1 cellular context compared by ENCODE assay signal in the genomic region with DNA sequence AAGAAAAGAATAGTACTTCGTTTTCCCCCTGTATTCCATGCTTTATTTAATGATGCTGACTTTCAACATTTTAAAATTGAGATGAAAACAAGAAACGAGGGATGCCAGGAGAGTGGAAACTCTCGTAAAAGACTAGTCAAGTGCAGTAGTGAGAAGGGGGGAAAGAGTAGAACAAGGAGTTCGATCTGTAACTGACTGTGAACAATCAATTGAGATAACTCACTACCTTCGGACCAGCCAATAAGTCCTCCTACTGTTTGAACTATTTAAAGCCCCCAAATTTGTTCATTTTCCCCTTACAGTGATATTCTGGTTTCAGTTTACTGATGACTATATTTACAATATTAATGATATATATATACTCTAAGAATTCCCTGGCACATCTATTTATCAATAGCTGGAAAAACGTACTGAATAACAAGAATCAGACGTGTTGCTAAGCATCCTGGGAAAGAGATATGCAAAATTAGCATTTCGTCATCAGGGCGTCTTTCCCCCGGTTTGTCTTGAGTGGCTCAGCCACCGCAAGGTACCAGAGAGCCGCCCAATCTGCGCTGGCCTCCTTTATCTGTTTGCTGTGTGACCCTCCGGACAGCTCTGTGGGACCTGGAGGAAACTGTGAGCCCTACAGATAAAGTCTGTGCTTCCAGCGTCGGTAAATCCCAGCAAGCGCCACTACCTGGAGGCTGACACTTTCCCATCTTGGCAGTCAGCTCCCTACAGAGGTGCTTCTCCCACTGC.
TF ChIP-seq lines count a peak whose summit lies in the region.

No MANE protein-coding gene starts in this region.

TF ChIP-seq in HEK293, 187 proteins besides CTCF, POLR2A, EP300 and RAD21 (continued from another document and continues in another):
- TF ChIP-seq, protein P1, sequence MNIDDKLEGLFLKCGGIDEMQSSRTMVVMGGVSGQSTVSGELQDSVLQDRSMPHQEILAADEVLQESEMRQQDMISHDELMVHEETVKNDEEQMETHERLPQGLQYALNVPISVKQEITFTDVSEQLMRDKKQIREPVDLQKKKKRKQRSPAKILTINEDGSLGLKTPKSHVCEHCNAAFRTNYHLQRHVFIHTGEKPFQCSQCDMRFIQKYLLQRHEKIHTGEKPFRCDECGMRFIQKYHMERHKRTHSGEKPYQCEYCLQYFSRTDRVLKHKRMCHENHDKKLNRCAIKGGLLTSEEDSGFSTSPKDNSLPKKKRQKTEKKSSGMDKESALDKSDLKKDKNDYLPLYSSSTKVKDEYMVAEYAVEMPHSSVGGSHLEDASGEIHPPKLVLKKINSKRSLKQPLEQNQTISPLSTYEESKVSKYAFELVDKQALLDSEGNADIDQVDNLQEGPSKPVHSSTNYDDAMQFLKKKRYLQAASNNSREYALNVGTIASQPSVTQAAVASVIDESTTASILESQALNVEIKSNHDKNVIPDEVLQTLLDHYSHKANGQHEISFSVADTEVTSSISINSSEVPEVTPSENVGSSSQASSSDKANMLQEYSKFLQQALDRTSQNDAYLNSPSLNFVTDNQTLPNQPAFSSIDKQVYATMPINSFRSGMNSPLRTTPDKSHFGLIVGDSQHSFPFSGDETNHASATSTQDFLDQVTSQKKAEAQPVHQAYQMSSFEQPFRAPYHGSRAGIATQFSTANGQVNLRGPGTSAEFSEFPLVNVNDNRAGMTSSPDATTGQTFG (tag by site-specific recombination; IDR thresholded peaks at IDR 0.05; ENCODE audit: borderline replicate concordance): no peak
- peak; percentile 67 for TF ChIP-seq ZNF324 (tag by site-specific recombination; IDR thresholded peaks at IDR 0.05)
- TF ChIP-seq KLF10 (tag by site-specific recombination; IDR thresholded peaks at IDR 0.05): peak; percentile 83
- TF ChIP-seq ZNF121 (tag by site-specific recombination; IDR thresholded peaks at IDR 0.05): no peak
- peak; percentile 88 for TF ChIP-seq ZNF629 (tag by site-specific recombination; IDR thresholded peaks at IDR 0.05)
- TF ChIP-seq RBAK (tag by site-specific recombination; IDR thresholded peaks at IDR 0.05): no peak
- TF ChIP-seq SCRT2 (tag by site-specific recombination; IDR thresholded peaks at IDR 0.05): no peak
- TF ChIP-seq, protein P2, sequence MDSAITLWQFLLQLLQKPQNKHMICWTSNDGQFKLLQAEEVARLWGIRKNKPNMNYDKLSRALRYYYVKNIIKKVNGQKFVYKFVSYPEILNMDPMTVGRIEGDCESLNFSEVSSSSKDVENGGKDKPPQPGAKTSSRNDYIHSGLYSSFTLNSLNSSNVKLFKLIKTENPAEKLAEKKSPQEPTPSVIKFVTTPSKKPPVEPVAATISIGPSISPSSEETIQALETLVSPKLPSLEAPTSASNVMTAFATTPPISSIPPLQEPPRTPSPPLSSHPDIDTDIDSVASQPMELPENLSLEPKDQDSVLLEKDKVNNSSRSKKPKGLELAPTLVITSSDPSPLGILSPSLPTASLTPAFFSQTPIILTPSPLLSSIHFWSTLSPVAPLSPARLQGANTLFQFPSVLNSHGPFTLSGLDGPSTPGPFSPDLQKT (IDR thresholded peaks at IDR 0.05; ENCODE audit: borderline replicate concordance, low read depth, low read length): no peak
- no peak; the same call in 1 of the 2 replicates for TF ChIP-seq ZNF24 (tag by site-specific recombination; IDR thresholded peaks at IDR 0.05)
- TF ChIP-seq ZNF513 (tag by site-specific recombination; IDR thresholded peaks at IDR 0.05): peak; percentile 44; the same call in 1 of the 2 replicates
- TF ChIP-seq ZNF292 (tag by site-specific recombination; IDR thresholded peaks at IDR 0.05; ENCODE audit: borderline replicate concordance, low read depth): no peak
- TF ChIP-seq, protein P3, sequence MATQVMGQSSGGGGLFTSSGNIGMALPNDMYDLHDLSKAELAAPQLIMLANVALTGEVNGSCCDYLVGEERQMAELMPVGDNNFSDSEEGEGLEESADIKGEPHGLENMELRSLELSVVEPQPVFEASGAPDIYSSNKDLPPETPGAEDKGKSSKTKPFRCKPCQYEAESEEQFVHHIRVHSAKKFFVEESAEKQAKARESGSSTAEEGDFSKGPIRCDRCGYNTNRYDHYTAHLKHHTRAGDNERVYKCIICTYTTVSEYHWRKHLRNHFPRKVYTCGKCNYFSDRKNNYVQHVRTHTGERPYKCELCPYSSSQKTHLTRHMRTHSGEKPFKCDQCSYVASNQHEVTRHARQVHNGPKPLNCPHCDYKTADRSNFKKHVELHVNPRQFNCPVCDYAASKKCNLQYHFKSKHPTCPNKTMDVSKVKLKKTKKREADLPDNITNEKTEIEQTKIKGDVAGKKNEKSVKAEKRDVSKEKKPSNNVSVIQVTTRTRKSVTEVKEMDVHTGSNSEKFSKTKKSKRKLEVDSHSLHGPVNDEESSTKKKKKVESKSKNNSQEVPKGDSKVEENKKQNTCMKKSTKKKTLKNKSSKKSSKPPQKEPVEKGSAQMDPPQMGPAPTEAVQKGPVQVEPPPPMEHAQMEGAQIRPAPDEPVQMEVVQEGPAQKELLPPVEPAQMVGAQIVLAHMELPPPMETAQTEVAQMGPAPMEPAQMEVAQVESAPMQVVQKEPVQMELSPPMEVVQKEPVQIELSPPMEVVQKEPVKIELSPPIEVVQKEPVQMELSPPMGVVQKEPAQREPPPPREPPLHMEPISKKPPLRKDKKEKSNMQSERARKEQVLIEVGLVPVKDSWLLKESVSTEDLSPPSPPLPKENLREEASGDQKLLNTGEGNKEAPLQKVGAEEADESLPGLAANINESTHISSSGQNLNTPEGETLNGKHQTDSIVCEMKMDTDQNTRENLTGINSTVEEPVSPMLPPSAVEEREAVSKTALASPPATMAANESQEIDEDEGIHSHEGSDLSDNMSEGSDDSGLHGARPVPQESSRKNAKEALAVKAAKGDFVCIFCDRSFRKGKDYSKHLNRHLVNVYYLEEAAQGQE (tag by site-specific recombination; IDR thresholded peaks at IDR 0.05): no peak
- TF ChIP-seq ZNF248 (tag by site-specific recombination; IDR thresholded peaks at IDR 0.05): no peak
- TF ChIP-seq, protein P4, sequence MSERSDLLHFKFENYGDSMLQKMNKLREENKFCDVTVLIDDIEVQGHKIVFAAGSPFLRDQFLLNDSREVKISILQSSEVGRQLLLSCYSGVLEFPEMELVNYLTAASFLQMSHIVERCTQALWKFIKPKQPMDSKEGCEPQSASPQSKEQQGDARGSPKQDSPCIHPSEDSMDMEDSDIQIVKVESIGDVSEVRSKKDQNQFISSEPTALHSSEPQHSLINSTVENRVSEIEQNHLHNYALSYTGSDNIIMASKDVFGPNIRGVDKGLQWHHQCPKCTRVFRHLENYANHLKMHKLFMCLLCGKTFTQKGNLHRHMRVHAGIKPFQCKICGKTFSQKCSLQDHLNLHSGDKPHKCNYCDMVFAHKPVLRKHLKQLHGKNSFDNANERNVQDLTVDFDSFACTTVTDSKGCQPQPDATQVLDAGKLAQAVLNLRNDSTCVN (tag by site-specific recombination; optimal IDR thresholded peaks at IDR 0.05): no peak
- TF ChIP-seq, protein P5, sequence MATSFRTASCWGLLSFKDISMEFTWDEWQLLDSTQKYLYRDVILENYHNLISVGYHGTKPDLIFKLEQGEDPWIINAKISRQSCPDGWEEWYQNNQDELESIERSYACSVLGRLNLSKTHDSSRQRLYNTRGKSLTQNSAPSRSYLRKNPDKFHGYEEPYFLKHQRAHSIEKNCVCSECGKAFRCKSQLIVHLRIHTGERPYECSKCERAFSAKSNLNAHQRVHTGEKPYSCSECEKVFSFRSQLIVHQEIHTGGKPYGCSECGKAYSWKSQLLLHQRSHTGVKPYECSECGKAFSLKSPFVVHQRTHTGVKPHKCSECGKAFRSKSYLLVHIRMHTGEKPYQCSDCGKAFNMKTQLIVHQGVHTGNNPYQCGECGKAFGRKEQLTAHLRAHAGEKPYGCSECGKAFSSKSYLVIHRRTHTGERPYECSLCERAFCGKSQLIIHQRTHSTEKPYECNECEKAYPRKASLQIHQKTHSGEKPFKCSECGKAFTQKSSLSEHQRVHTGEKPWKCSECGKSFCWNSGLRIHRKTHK (tag by site-specific recombination; IDR thresholded peaks at IDR 0.05): no peak
- peak; percentile 67 for TF ChIP-seq ZNF184 (tag by site-specific recombination; IDR thresholded peaks at IDR 0.05)
- no peak for TF ChIP-seq EGR2 (tag by site-specific recombination; IDR thresholded peaks at IDR 0.05; ENCODE audit: low read depth)
- no peak for TF ChIP-seq ZNF132 (tag by site-specific recombination; IDR thresholded peaks at IDR 0.05; ENCODE audit: borderline replicate concordance)
- TF ChIP-seq ZNF549 (tag by site-specific recombination; IDR thresholded peaks at IDR 0.05): no peak
- TF ChIP-seq, protein P6, sequence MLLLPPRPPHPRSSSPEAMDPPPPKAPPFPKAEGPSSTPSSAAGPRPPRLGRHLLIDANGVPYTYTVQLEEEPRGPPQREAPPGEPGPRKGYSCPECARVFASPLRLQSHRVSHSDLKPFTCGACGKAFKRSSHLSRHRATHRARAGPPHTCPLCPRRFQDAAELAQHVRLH (tag by site-specific recombination; IDR thresholded peaks at IDR 0.05): peak; percentile 81
- TF ChIP-seq PRDM1 (tag by site-specific recombination; IDR thresholded peaks at IDR 0.05): peak; percentile 97
- TF ChIP-seq ZNF449 (tag by site-specific recombination; IDR thresholded peaks at IDR 0.05): peak; percentile 62; the same call in 1 of the 2 replicates
- peak; percentile 77 for TF ChIP-seq SP7 (tag by site-specific recombination; IDR thresholded peaks at IDR 0.05)
- no peak for TF ChIP-seq YY2 (tag by site-specific recombination; IDR thresholded peaks at IDR 0.05)
- TF ChIP-seq ZNF280D (tag by site-specific recombination; IDR thresholded peaks at IDR 0.05): no peak
- 0 out of 2 replicates have a peak, but pooled peaks have one; percentile 73 for TF ChIP-seq ZNF174 (tag by site-specific recombination; IDR thresholded peaks at IDR 0.05)
- no peak for TF ChIP-seq ZNF18 (tag by site-specific recombination; IDR thresholded peaks at IDR 0.05)
- TF ChIP-seq ZNF473 (tag by site-specific recombination; IDR thresholded peaks at IDR 0.05): no peak
- no peak for TF ChIP-seq ZNF23 (tag by site-specific recombination; IDR thresholded peaks at IDR 0.05; ENCODE audit: borderline replicate concordance)
- TF ChIP-seq ZSCAN23 (tag by site-specific recombination; IDR thresholded peaks at IDR 0.05): no peak
- TF ChIP-seq ZNF423 (tag by site-specific recombination; IDR thresholded peaks at IDR 0.05): no peak
- no peak for TF ChIP-seq ZNF157 (tag by site-specific recombination; IDR thresholded peaks at IDR 0.05)
- TF ChIP-seq ZFHX2 (tag by site-specific recombination; conservative IDR thresholded peaks at IDR 0.05): 0 out of 2 replicates have a peak, but pooled peaks have one; percentile 2
- TF ChIP-seq ZNF37A (tag by site-specific recombination; IDR thresholded peaks at IDR 0.05): 0 out of 2 replicates have a peak, but pooled peaks have one; percentile 37
